In the genomic region with DNA sequence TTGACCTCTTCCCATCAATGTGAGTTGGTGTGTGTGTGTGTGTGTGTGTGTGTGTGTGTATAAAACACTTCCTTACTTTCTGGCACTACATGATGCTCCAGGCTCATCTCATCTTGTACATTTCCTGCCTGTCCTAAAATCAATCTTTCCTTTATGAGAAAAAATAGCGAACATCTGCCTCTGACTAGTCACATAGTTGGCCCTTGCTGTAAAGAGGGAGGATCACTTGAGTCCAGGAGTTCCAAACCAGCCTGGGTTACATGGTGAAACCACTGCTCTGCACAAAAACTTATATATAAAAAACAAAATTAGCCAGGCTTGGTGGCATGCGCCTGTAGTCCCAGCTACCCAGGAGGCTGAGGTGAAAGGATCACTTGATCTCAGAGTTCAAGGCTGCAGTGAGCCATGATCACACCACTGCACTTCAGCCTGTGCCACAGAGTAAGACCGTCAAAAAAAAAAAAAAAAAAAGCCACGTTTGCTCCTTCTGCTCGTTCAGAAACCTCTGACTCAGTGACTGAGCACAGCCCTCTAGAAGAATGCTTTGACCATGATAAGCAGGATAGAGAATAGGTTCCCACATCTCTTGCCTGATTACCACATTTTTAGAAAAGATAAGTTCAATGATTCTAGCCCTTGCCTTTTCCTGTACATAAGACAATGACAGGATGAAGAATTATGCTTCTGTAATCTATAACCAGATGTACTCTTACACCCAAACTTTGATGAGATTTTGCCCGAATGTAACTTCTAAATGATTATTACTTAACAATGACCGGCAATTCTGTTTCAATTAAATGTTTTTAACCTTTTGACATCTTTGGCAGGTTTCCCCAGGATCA, we compare ENCODE assay signal across 11 cellular contexts. TPM values are rescaled to one million over a fixed set of nuclear protein-coding genes. Genes with fewer than 3 reads are reported as not detected.
DNase-seq lines count a peak whose midpoint lies in the region; ATAC-seq and TF ChIP-seq lines count a peak whose summit lies in the region.
"Had no signal": no experiment of that assay in that cellular context is flagged by ENCODE, and none has a peak within 500 bp of the region (broad histone marks: within the 10 kb centered on the region; RNA-seq: fewer than 3 reads in every experiment).

No MANE protein-coding gene starts in this region.

- intact Hi-C loops in IMR-90 (cut with micrococcal nuclease) (no loop called here), right lobe of liver (cut with DNase I) (no loop called here), aorta (cut with DNase I) (no loop called here)

- H3K36me3 ChIP-seq in IMR-90 (ENCODE audit: control insufficient read depth, insufficient read depth, low read length), result no peaks in the 10 kb centered on the region
- no peaks in the 10 kb centered on the region for H3K36me3 ChIP-seq in right lobe of liver
- H3K36me3 ChIP-seq in aorta (ENCODE audit: control insufficient read depth in 1 of 2, insufficient read depth in 2 of 2, low read length in 1 of 2), result no peaks in the 10 kb centered on the region

- no peak overlapping the region for H3K9ac ChIP-seq in IMR-90 (ENCODE audit: low read depth, low read length)

- no peak overlapping the region for H3K14ac ChIP-seq in IMR-90 (replicated peaks; ENCODE audit: low read depth, low read length)

- no peak for TF ChIP-seq POLR2A in IMR-90 (IDR thresholded peaks at IDR 0.05; ENCODE audit: low read depth, low read length)
- no peak for TF ChIP-seq POLR2A in right lobe of liver (IDR thresholded peaks at IDR 0.05)

- H3K9me3 ChIP-seq in IMR-90 (ENCODE audit: control insufficient read depth, insufficient read depth, low read length), result no peaks in the 10 kb centered on the region
- H3K9me3 ChIP-seq in right lobe of liver, result no peaks in the 10 kb centered on the region
- H3K9me3 ChIP-seq in aorta (ENCODE audit: control insufficient read depth, low read length), result no peaks in the 10 kb centered on the region

- H3K79me1 ChIP-seq in IMR-90 (ENCODE audit: low read depth in 1 of 2, low read length in 2 of 2), result no peaks in the 10 kb centered on the region

- no peak for TF ChIP-seq RAD21 in IMR-90 (IDR thresholded peaks at IDR 0.05; ENCODE audit: low read length)

- CTCF ChIA-PET in IMR-90 (lab: Yijun Ruan, JAX), result interaction anchor here (0.6 kb wide), 1 partner anchor 46 kb away, joined by 3 read pairs; no protein-coding TSS in a partner anchor

- no peak overlapping the region for H3K4me2 ChIP-seq in IMR-90 (ENCODE audit: low read depth, low read length)

- H3K4ac ChIP-seq in IMR-90 (ENCODE audit: low read depth, low read length), result peak overlapping the region; percentile 33

- H3K27me3 ChIP-seq in IMR-90 (ENCODE audit: control insufficient read depth, insufficient read depth, low read length) (no peaks in the 10 kb centered on the region), right lobe of liver (no peaks in the 10 kb centered on the region), aorta (ENCODE audit: control insufficient read depth in 1 of 2, insufficient read depth in 2 of 2, low read length in 1 of 2) (no peaks in the 10 kb centered on the region)

- in situ Hi-C loops in IMR-90 (cut with MboI; ENCODE audit: low sequenced_read_pairs), result no loop called here

- H4K5ac ChIP-seq in IMR-90 (ENCODE audit: low read depth, low read length), result no peak overlapping the region

- H4K8ac ChIP-seq in IMR-90 (ENCODE audit: low read depth in 2 of 2, low read length in 2 of 2), result peak overlapping the region in 1 of 2 experiments; percentile 23; a peak in 1 of 4 replicates

- POLR2A ChIA-PET in IMR-90 (lab: Charles Lee; ENCODE audit: unreplicated experiment), result no interaction called here

- H3K9me1 ChIP-seq in IMR-90 (ENCODE audit: insufficient read depth, low read length), result peaks cover 5% of the 10 kb centered on the region; the same call in 1 of the 2 replicates

- H2BK15ac ChIP-seq in IMR-90 (ENCODE audit: low read depth, low read length), result peak overlapping the region; percentile 9; the same call in 1 of the 3 replicates

- H3K4me1 ChIP-seq in IMR-90 (ENCODE audit: control insufficient read depth, insufficient read depth, low read length) (peaks cover 3% of the 10 kb centered on the region; the same call in 1 of the 2 replicates), right lobe of liver (peaks cover 0 to 50% (median 13%) of the 10 kb centered on the region in 4 donors), aorta (ENCODE audit: control insufficient read depth in 1 of 2, insufficient read depth in 2 of 2, low read length in 2 of 2) (no peaks in the 10 kb centered on the region)

- ATAC-seq in IMR-90 (ENCODE audit: low read depth) (peak; percentile 67), right lobe of liver (peak in 3 of 4 donors; percentile 1 to 31 (median 16)), aorta (ENCODE audit: low FRiP score) (no peak)
- ATAC-seq: sciatic nerve had no signal

- BruUV-seq in IMR-90 (replicated peaks; lab: Mats Ljungman, UMichigan), result no TSS peak

- H2BK5ac ChIP-seq in IMR-90 (ENCODE audit: low read depth, low read length, poor library complexity, severe bottlenecking), result peak overlapping the region; percentile 5

- peak overlapping the region; percentile 29; the same call in 1 of the 2 replicates for H2BK20ac ChIP-seq in IMR-90 (ENCODE audit: low read depth, low read length)

- H3K27ac ChIP-seq in IMR-90 (ENCODE audit: insufficient read depth, low read length) (no peak overlapping the region), right lobe of liver (no peak overlapping the region), aorta (ENCODE audit: low read depth in 1 of 2, low read length in 2 of 2) (no peak overlapping the region)

- H3K56ac ChIP-seq in IMR-90 (ENCODE audit: extremely low read depth, insufficient read depth, low read length), result no peak overlapping the region

- peak overlapping the region; percentile 40; the same call in 1 of the 2 replicates for H4K91ac ChIP-seq in IMR-90 (ENCODE audit: insufficient read depth, low read depth, low read length)

- no peak overlapping the region for H2AK5ac ChIP-seq in IMR-90 (ENCODE audit: low read depth, low read length)

- no peaks in the 10 kb centered on the region for H4K20me1 ChIP-seq in IMR-90 (ENCODE audit: insufficient read depth, low read length)

- TF ChIP-seq CTCF in AG09309 (IDR thresholded peaks at IDR 0.05; ENCODE audit: control insufficient read depth, insufficient read depth, low read depth, low read length, missing control alignments) (no peak), IMR-90 (conservative IDR thresholded peaks at IDR 0.05; ENCODE audit: low read depth, low read length) (no peak), right lobe of liver (IDR thresholded peaks at IDR 0.05) (no peak)

- H3K4me3 ChIP-seq in AG09309 (ENCODE audit: control insufficient read depth, low read depth, low read length) (no peak overlapping the region), IMR-90 (ENCODE audit: insufficient read depth, low read depth, low read length) (no peak overlapping the region), right lobe of liver (no peak overlapping the region), aorta (ENCODE audit: low read length in 2 of 2) (no peak overlapping the region)

- no peak overlapping the region for H2AK9ac ChIP-seq in IMR-90 (replicated peaks; ENCODE audit: low read depth, low read length, poor library complexity)

- H2BK120ac ChIP-seq in IMR-90 (ENCODE audit: low read depth, low read length), result peak overlapping the region; percentile 52; the same call in 1 of the 2 replicates

- no peak overlapping the region for H3K23ac ChIP-seq in IMR-90 (ENCODE audit: low read depth, low read length)

- peak overlapping the region; percentile 35 for H2AFZ ChIP-seq in IMR-90 (replicated peaks; ENCODE audit: low read length, poor library complexity)

- dilution Hi-C loops in IMR-90 (cut with HindIII; ENCODE audit: low sequenced_read_pairs, unreplicated experiment), result no loop called here

- no CpG with 5 or more reads among the region's 7 CpGs for WGBS in IMR-90 (ENCODE audit: extremely low coverage in 2 of 2, insufficient read length in 1 of 2), 2 experiments
- 29% methylated on average over 7 of the region's 7 CpGs for WGBS in right lobe of liver (ENCODE audit: insufficient coverage, low coverage, low lambda C conversion rate, missing lambda C conversion rate)
- WGBS in aorta, 2 donors, result 51 to 56% methylated on average over 7 of the region's 7 CpGs

- DNase-seq in AG09309 (ENCODE audit: low read depth) (peak; percentile 79), IMR-90 (peak; percentile 92), astrocyte of the hippocampus (ENCODE audit: low read depth, low spot score) (peak; percentile 72), right lobe of liver (no peak), cerebellar cortex (ENCODE audit: low spot score) (no peak), NCI-H1436 (lab: John Stamatoyannopoulos, UW) (no peak), aorta (no peak), H4 (ENCODE audit: low spot score) (no peak)
- DNase-seq: activated CD8-positive, alpha-beta memory T cell treated with anti-CD3 and anti-CD28 coated beads, Interleukin-2, amount 50 U/mL, for 48 hours; substantia nigra had no signal

- 0 out of 2 replicates have a peak overlapping the region, but pooled peaks have one; percentile 57 for H3K18ac ChIP-seq in IMR-90 (ENCODE audit: low read depth, low read length)

TF ChIP-seq in IMR-90, 13 proteins besides CTCF, POLR2A, EP300 and RAD21 (continues in another document):
- TF ChIP-seq CEBPB (IDR thresholded peaks at IDR 0.05; ENCODE audit: low read depth, low read length) (peak; percentile 64), RFX5 (IDR thresholded peaks at IDR 0.05; ENCODE audit: low read depth, low read length) (no peak), MXI1 (IDR thresholded peaks at IDR 0.05; ENCODE audit: borderline replicate concordance, low read depth, low read length) (no peak), RCOR1 (IDR thresholded peaks at IDR 0.05; ENCODE audit: insufficient replicate concordance, low read length) (no peak), SMC3 (IDR thresholded peaks at IDR 0.05; ENCODE audit: low read depth, low read length) (no peak), FOS (IDR thresholded peaks at IDR 0.05; ENCODE audit: low read depth, low read length) (peak; percentile 11; the same call in 1 of the 2 replicates)
- TF ChIP-seq, protein P1, sequence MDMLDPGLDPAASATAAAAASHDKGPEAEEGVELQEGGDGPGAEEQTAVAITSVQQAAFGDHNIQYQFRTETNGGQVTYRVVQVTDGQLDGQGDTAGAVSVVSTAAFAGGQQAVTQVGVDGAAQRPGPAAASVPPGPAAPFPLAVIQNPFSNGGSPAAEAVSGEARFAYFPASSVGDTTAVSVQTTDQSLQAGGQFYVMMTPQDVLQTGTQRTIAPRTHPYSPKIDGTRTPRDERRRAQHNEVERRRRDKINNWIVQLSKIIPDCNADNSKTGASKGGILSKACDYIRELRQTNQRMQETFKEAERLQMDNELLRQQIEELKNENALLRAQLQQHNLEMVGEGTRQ (IDR thresholded peaks at IDR 0.05; ENCODE audit: low read depth, low read length), result no peak

RNA-seq across cellular contexts. Expression of gene ST3GAL5, which starts 45.2 kb away (rescaled TPM):
- total RNA-seq in IMR-90 (2012; rRNA removed), result 16.8 and 18.6 TPM in 2 replicates
- 19.2 and 21.0 TPM in 2 replicates for polyA plus RNA-seq in IMR-90 (2012; rRNA removed)
- 7.8 and 18.4 TPM in 2 replicates for polyA plus RNA-seq in IMR-90 (2012; cell fraction: cytosol; rRNA removed)
- polyA plus RNA-seq in IMR-90 (2012; cell fraction: nucleus; rRNA removed; ENCODE audit: low replicate concordance), result 8.6 and 21.3 TPM in 2 replicates
- 10 to 100 TPM in 4 of 6 experiments, 1 to 10 TPM in 2; 8.6 to 22.2 (median 10.9) TPM for total RNA-seq in right lobe of liver
- total RNA-seq in aorta, result 10 to 100 TPM; 15.7 to 29.8 TPM
- polyA plus RNA-seq in aorta, result 10 to 100 TPM in 1 of 2 donors, 1 to 10 TPM in 1; 3.3 to 15.8 TPM
- 17.7 TPM in 2 replicates for total RNA-seq in H4 (2014; rRNA removed; shearing (Covaris generic))

Comparison
In these comparisons a context has a peak if more than half of its experiments do, and no peak if none do; other contexts are left out.
1. DNase-seq: peak in AG09309 (single experiment), IMR-90 (single experiment) and astrocyte of the hippocampus (single experiment); none in right lobe of liver (0 of 3), cerebellar cortex (single experiment), NCI-H1436 (single experiment), aorta (0 of 2) and H4 (single experiment).